In genomic region chr1:33346921-33347649, GRCh38 we compare ENCODE assay signal across 1 cellular context.
TF ChIP-seq lines count a peak whose summit lies in the region.

No MANE protein-coding gene starts in this region.

TF ChIP-seq in K562, 482 proteins besides CTCF, POLR2A, EP300 and RAD21 (continued from another document and continues in another):
- TF ChIP-seq, protein P1, sequence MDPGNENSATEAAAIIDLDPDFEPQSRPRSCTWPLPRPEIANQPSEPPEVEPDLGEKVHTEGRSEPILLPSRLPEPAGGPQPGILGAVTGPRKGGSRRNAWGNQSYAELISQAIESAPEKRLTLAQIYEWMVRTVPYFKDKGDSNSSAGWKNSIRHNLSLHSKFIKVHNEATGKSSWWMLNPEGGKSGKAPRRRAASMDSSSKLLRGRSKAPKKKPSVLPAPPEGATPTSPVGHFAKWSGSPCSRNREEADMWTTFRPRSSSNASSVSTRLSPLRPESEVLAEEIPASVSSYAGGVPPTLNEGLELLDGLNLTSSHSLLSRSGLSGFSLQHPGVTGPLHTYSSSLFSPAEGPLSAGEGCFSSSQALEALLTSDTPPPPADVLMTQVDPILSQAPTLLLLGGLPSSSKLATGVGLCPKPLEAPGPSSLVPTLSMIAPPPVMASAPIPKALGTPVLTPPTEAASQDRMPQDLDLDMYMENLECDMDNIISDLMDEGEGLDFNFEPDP (CRISPR knock-in tag; IDR thresholded peaks at IDR 0.05), result no peak
- no peak for TF ChIP-seq CXXC5 (CRISPR knock-in tag; IDR thresholded peaks at IDR 0.05)
- TF ChIP-seq CHCHD3 (CRISPR knock-in tag; IDR thresholded peaks at IDR 0.05), result no peak
- no peak for TF ChIP-seq ZNF75A (CRISPR knock-in tag; IDR thresholded peaks at IDR 0.05)
- TF ChIP-seq, protein P2, sequence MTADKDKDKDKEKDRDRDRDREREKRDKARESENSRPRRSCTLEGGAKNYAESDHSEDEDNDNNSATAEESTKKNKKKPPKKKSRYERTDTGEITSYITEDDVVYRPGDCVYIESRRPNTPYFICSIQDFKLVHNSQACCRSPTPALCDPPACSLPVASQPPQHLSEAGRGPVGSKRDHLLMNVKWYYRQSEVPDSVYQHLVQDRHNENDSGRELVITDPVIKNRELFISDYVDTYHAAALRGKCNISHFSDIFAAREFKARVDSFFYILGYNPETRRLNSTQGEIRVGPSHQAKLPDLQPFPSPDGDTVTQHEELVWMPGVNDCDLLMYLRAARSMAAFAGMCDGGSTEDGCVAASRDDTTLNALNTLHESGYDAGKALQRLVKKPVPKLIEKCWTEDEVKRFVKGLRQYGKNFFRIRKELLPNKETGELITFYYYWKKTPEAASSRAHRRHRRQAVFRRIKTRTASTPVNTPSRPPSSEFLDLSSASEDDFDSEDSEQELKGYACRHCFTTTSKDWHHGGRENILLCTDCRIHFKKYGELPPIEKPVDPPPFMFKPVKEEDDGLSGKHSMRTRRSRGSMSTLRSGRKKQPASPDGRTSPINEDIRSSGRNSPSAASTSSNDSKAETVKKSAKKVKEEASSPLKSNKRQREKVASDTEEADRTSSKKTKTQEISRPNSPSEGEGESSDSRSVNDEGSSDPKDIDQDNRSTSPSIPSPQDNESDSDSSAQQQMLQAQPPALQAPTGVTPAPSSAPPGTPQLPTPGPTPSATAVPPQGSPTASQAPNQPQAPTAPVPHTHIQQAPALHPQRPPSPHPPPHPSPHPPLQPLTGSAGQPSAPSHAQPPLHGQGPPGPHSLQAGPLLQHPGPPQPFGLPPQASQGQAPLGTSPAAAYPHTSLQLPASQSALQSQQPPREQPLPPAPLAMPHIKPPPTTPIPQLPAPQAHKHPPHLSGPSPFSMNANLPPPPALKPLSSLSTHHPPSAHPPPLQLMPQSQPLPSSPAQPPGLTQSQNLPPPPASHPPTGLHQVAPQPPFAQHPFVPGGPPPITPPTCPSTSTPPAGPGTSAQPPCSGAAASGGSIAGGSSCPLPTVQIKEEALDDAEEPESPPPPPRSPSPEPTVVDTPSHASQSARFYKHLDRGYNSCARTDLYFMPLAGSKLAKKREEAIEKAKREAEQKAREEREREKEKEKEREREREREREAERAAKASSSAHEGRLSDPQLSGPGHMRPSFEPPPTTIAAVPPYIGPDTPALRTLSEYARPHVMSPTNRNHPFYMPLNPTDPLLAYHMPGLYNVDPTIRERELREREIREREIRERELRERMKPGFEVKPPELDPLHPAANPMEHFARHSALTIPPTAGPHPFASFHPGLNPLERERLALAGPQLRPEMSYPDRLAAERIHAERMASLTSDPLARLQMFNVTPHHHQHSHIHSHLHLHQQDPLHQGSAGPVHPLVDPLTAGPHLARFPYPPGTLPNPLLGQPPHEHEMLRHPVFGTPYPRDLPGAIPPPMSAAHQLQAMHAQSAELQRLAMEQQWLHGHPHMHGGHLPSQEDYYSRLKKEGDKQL (CRISPR knock-in tag; IDR thresholded peaks at IDR 0.05; ENCODE audit: borderline replicate concordance), result no peak
- no peak for TF ChIP-seq ELF1 (tag; IDR thresholded peaks at IDR 0.05)
- no peak for TF ChIP-seq TGIF2 (CRISPR knock-in tag; IDR thresholded peaks at IDR 0.05)
- TF ChIP-seq STAG1 (CRISPR knock-in tag; IDR thresholded peaks at IDR 0.05; ENCODE audit: borderline replicate concordance), result no peak
- no peak for TF ChIP-seq KAT2B (IDR thresholded peaks at IDR 0.05; ENCODE audit: low read depth, low read length)
- TF ChIP-seq YY1 (IDR thresholded peaks at IDR 0.05; ENCODE audit: borderline replicate concordance in 1 of 3, control insufficient read depth in 1 of 3, extremely low read depth in 1 of 3, insufficient read depth in 3 of 3, insufficient read length in 1 of 3, insufficient replicate concordance in 2 of 3, low read depth in 1 of 3, low read length in 2 of 3), result no peak
- peak; percentile 55; the same call in 1 of the 2 replicates for TF ChIP-seq ATF3 (IDR thresholded peaks at IDR 0.05)
- TF ChIP-seq ATF3 (CRISPR knock-in tag; conservative IDR thresholded peaks at IDR 0.05), result no peak
- TF ChIP-seq GTF2E2 (tag; IDR thresholded peaks at IDR 0.05), result peak; percentile 32; the same call in 1 of the 2 replicates
- no peak for TF ChIP-seq GABPB1 (CRISPR knock-in tag; IDR thresholded peaks at IDR 0.05)
- TF ChIP-seq SOX6 (IDR thresholded peaks at IDR 0.05), result no peak
- TF ChIP-seq CEBPG (CRISPR knock-in tag; IDR thresholded peaks at IDR 0.05), result no peak
- TF ChIP-seq CEBPG (tag; conservative IDR thresholded peaks at IDR 0.05 in 1 of 2, IDR thresholded peaks at IDR 0.05 in 1 of 2), result peak in 1 of 2 experiments; percentile 68; a peak in 2 of 4 replicates
- no peak for TF ChIP-seq KAT8 (IDR thresholded peaks at IDR 0.05; ENCODE audit: low read depth)
- TF ChIP-seq TRIM25 (IDR thresholded peaks at IDR 0.05; ENCODE audit: borderline replicate concordance), result no peak
- no peak for TF ChIP-seq SMAD2 (IDR thresholded peaks at IDR 0.05; ENCODE audit: low read depth, low read length)
- TF ChIP-seq, protein P3, sequence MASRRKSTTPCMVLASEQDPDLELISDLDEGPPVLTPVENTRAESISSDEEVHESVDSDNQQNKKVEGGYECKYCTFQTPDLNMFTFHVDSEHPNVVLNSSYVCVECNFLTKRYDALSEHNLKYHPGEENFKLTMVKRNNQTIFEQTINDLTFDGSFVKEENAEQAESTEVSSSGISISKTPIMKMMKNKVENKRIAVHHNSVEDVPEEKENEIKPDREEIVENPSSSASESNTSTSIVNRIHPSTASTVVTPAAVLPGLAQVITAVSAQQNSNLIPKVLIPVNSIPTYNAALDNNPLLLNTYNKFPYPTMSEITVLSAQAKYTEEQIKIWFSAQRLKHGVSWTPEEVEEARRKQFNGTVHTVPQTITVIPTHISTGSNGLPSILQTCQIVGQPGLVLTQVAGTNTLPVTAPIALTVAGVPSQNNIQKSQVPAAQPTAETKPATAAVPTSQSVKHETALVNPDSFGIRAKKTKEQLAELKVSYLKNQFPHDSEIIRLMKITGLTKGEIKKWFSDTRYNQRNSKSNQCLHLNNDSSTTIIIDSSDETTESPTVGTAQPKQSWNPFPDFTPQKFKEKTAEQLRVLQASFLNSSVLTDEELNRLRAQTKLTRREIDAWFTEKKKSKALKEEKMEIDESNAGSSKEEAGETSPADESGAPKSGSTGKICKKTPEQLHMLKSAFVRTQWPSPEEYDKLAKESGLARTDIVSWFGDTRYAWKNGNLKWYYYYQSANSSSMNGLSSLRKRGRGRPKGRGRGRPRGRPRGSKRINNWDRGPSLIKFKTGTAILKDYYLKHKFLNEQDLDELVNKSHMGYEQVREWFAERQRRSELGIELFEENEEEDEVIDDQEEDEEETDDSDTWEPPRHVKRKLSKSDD (conservative IDR thresholded peaks at IDR 0.05; ENCODE audit: low read length), result no peak
- no peak for TF ChIP-seq NRF1 (conservative IDR thresholded peaks at IDR 0.05 in 1 of 2, IDR thresholded peaks at IDR 0.05 in 1 of 2)
- TF ChIP-seq SLC30A9 (CRISPR knock-in tag; IDR thresholded peaks at IDR 0.05), result no peak
- no peak for TF ChIP-seq RUNX1 (IDR thresholded peaks at IDR 0.05; ENCODE audit: low read depth)
- TF ChIP-seq, protein P4, sequence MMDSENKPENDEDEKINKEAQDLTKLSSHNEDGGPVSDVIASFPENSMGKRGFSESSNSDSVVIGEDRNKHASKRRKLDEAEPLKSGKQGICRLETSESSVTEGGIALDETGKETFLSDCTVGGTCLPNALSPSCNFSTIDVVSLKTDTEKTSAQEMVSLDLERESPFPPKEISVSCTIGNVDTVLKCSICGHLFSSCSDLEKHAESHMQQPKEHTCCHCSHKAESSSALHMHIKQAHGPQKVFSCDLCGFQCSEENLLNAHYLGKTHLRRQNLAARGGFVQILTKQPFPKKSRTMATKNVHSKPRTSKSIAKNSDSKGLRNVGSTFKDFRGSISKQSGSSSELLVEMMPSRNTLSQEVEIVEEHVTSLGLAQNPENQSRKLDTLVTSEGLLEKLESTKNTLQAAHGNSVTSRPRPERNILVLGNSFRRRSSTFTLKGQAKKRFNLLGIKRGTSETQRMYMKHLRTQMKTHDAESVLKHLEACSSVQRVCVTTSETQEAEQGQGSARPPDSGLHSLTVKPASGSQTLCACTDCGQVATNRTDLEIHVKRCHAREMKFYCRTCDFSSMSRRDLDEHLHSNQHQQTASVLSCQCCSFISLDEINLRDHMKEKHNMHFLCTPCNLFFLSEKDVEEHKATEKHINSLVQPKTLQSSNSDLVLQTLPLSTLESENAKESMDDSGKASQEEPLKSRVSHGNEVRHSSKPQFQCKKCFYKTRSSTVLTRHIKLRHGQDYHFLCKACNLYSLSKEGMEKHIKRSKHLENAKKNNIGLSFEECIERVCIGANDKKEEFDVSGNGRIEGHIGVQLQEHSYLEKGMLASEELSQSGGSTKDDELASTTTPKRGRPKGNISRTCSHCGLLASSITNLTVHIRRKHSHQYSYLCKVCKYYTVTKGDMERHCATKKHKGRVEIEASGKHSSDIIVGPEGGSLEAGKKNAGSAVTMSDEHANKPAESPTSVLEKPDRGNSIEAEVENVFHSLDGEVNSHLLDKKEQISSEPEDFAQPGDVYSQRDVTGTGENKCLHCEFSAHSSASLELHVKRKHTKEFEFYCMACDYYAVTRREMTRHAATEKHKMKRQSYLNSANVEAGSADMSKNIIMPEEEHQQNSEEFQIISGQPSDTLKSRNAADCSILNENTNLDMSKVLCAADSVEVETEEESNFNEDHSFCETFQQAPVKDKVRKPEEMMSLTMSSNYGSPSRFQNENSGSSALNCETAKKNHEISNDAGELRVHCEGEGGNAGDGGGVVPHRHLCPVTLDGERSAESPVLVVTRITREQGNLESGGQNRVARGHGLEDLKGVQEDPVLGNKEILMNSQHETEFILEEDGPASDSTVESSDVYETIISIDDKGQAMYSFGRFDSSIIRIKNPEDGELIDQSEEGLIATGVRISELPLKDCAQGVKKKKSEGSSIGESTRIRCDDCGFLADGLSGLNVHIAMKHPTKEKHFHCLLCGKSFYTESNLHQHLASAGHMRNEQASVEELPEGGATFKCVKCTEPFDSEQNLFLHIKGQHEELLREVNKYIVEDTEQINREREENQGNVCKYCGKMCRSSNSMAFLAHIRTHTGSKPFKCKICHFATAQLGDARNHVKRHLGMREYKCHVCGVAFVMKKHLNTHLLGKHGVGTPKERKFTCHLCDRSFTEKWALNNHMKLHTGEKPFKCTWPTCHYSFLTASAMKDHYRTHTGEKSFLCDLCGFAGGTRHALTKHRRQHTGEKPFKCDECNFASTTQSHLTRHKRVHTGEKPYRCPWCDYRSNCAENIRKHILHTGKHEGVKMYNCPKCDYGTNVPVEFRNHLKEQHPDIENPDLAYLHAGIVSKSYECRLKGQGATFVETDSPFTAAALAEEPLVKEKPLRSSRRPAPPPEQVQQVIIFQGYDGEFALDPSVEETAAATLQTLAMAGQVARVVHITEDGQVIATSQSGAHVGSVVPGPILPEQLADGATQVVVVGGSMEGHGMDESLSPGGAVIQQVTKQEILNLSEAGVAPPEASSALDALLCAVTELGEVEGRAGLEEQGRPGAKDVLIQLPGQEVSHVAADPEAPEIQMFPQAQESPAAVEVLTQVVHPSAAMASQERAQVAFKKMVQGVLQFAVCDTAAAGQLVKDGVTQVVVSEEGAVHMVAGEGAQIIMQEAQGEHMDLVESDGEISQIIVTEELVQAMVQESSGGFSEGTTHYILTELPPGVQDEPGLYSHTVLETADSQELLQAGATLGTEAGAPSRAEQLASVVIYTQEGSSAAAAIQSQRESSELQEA (IDR thresholded peaks at IDR 0.05; ENCODE audit: low read depth), result no peak
- TF ChIP-seq TAF15 (IDR thresholded peaks at IDR 0.05; ENCODE audit: low read depth, low read length), result no peak
- no peak for TF ChIP-seq HSF4 (CRISPR knock-in tag; IDR thresholded peaks at IDR 0.05; ENCODE audit: borderline replicate concordance)
- no peak for TF ChIP-seq KDM5B (IDR thresholded peaks at IDR 0.05; ENCODE audit: insufficient replicate concordance, low read depth, low read length)
- no peak for TF ChIP-seq LARP7 (IDR thresholded peaks at IDR 0.05)
- TF ChIP-seq, protein P5, sequence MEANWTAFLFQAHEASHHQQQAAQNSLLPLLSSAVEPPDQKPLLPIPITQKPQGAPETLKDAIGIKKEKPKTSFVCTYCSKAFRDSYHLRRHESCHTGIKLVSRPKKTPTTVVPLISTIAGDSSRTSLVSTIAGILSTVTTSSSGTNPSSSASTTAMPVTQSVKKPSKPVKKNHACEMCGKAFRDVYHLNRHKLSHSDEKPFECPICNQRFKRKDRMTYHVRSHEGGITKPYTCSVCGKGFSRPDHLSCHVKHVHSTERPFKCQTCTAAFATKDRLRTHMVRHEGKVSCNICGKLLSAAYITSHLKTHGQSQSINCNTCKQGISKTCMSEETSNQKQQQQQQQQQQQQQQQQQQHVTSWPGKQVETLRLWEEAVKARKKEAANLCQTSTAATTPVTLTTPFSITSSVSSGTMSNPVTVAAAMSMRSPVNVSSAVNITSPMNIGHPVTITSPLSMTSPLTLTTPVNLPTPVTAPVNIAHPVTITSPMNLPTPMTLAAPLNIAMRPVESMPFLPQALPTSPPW (CRISPR knock-in tag; IDR thresholded peaks at IDR 0.05), result no peak
- TF ChIP-seq NUFIP1 (IDR thresholded peaks at IDR 0.05; ENCODE audit: partially characterized antibody), result no peak
- TF ChIP-seq SRSF1 (IDR thresholded peaks at IDR 0.05; ENCODE audit: low read depth, low read length), result no peak
- no peak for TF ChIP-seq NFYB (IDR thresholded peaks at IDR 0.05; ENCODE audit: extremely low read depth, insufficient read length)
- no peak for TF ChIP-seq USF2 (CRISPR knock-in tag; IDR thresholded peaks at IDR 0.05)
- no peak for TF ChIP-seq ZNF253 (CRISPR knock-in tag; conservative IDR thresholded peaks at IDR 0.05)
